ENCODE assay signal across 9 cellular contexts in the genomic region with DNA sequence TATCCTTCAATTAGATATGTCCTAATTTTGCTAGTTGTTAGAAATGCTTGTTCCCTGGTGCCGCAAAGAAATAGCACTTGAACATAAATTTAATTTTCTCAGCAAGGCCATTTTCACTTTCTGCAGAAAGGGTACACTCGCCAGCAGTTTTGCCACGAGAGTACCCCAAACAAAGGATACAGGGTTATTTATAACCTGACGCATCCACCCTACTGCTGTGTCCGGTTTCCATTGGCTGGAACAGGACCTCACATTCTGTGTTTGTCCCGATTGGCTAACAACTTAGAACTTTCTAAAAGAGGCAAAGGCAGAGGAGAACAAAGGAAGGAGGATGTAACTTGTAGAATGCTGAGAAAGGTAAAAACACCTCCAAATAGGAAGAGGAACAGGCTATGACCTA. TPM values are rescaled to one million over a fixed set of nuclear protein-coding genes. Genes with fewer than 3 reads are reported as not detected.
DNase-seq lines count a peak whose midpoint lies in the region; ATAC-seq and TF ChIP-seq lines count a peak whose summit lies in the region.
"Not testable (repeated sequence)": the region's sequence is repeated elsewhere in the genome, so short reads cannot be mapped to it uniquely, and the experiment has no call there.
"Had no signal": no experiment of that assay in that cellular context is flagged by ENCODE, and none has a peak within 500 bp of the region (broad histone marks: within the 10 kb centered on the region; RNA-seq: fewer than 3 reads in every experiment).

No MANE protein-coding gene starts in this region.

- not testable (repeated sequence) for H3K27me3 ChIP-seq in CD4-positive, alpha-beta T cell (ENCODE audit: control insufficient read depth, insufficient read depth, low read length)

- intact Hi-C loops in CD4-positive, alpha-beta T cell (cut with DNase I, micrococcal nuclease); activated CD4-positive, alpha-beta T cell treated with anti-CD3 and anti-CD28 coated beads, Interleukin-2, amount 10 ng/mL, durations not matched to agents 24 days and 14 days (cut with micrococcal nuclease): not testable (repeated sequence)

- not testable (repeated sequence) for H3K9me3 ChIP-seq in CD4-positive, alpha-beta T cell (ENCODE audit: control insufficient read depth, low read length)

- POLR2A ChIA-PET in CD4-positive, alpha-beta T cell (lab: Charles Lee); T-cell (lab: Charles Lee); naive thymus-derived CD8-positive, alpha-beta T cell (lab: Charles Lee): not testable (repeated sequence)

- H3K9me3 Mint-ChIP-seq in CD4-positive, alpha-beta T cell; T-cell; activated CD4-positive, alpha-beta T cell treated with anti-CD3 and anti-CD28 coated beads, Interleukin-2, amount 10 ng/mL, durations not matched to agents 24 days and 14 days; activated naive CD8-positive, alpha-beta T cell (ENCODE audit: low read depth); immature natural killer cell; neural crest cell: not testable (repeated sequence)
- H3K9me3 Mint-ChIP-seq in naive thymus-derived CD8-positive, alpha-beta T cell = peaks cover 0 to 15% (median 3%) of the 10 kb centered on the region in 9 donors

- CTCF ChIA-PET in CD4-positive, alpha-beta T cell (lab: Charles Lee) = not testable (repeated sequence)
- CTCF ChIA-PET in T-cell (lab: Charles Lee) = interaction anchor here in 1 of 2 donors (0.9 to 1.0 kb wide), 2 partner anchors 11 to 20 kb away, joined by 3 read pairs; no protein-coding TSS in a partner anchor

- not testable (repeated sequence) for H3K27ac Mint-ChIP-seq in CD4-positive, alpha-beta T cell; T-cell; activated CD4-positive, alpha-beta T cell treated with anti-CD3 and anti-CD28 coated beads, Interleukin-2, amount 10 ng/mL, durations not matched to agents 24 days and 14 days; activated naive CD8-positive, alpha-beta T cell; immature natural killer cell; neural crest cell (ENCODE audit: unreplicated experiment)
- peak overlapping the region in 2 of 10 donors; percentile 18 to 61 for H3K27ac Mint-ChIP-seq in naive thymus-derived CD8-positive, alpha-beta T cell

- not testable (repeated sequence) for DNase-seq in CD4-positive, alpha-beta T cell; T-cell; activated CD4-positive, alpha-beta T cell treated with anti-CD3 and anti-CD28 coated beads, Interleukin-2, amount 10 ng/mL, durations not matched to agents 24 days and 14 days; immature natural killer cell; naive thymus-derived CD8-positive, alpha-beta T cell; neural crest cell (ENCODE audit: low read depth, low spot score)

- not testable (repeated sequence) for TF ChIP-seq CTCF in CD4-positive, alpha-beta T cell (IDR thresholded peaks at IDR 0.05); neural crest cell (conservative IDR thresholded peaks at IDR 0.05)

- not testable (repeated sequence) for H3K27ac ChIP-seq in CD4-positive, alpha-beta T cell (ENCODE audit: low read depth, low read length)

- peak overlapping the region; percentile 89 for H3K4me3 Mint-ChIP-seq in CD4-positive, alpha-beta T cell
- peak overlapping the region; percentile 25 to 76 (median 48) for H3K4me3 Mint-ChIP-seq in T-cell
- H3K4me3 Mint-ChIP-seq in activated CD4-positive, alpha-beta T cell treated with anti-CD3 and anti-CD28 coated beads, Interleukin-2, amount 10 ng/mL, durations not matched to agents 24 days and 14 days = peak overlapping the region; percentile 49
- H3K4me3 Mint-ChIP-seq in activated naive CD8-positive, alpha-beta T cell = peak overlapping the region; percentile 51
- peak overlapping the region in 3 of 5 donors; percentile 43 to 75 (median 63) for H3K4me3 Mint-ChIP-seq in immature natural killer cell
- peak overlapping the region in 8 of 10 donors; percentile 32 to 87 (median 50) for H3K4me3 Mint-ChIP-seq in naive thymus-derived CD8-positive, alpha-beta T cell
- H3K4me3 Mint-ChIP-seq in neural crest cell = peak overlapping the region; percentile 91

- H3K36me3 Mint-ChIP-seq in CD4-positive, alpha-beta T cell (ENCODE audit: low read depth) = peaks cover 10% of the 10 kb centered on the region
- not testable (repeated sequence) for H3K36me3 Mint-ChIP-seq in T-cell; activated naive CD8-positive, alpha-beta T cell
- peaks cover 15% of the 10 kb centered on the region for H3K36me3 Mint-ChIP-seq in activated CD4-positive, alpha-beta T cell treated with anti-CD3 and anti-CD28 coated beads, Interleukin-2, amount 10 ng/mL, durations not matched to agents 24 days and 14 days (ENCODE audit: low read depth)
- H3K36me3 Mint-ChIP-seq in immature natural killer cell (peaks cover 0 to 14% (median 4%) of the 10 kb centered on the region in 3 donors), neural crest cell (ENCODE audit: low read depth) (peaks cover 26% of the 10 kb centered on the region)
- H3K36me3 Mint-ChIP-seq in naive thymus-derived CD8-positive, alpha-beta T cell = peaks cover 6 to 14% (median 10%) of the 10 kb centered on the region in 3 donors

- H3K4me1 Mint-ChIP-seq in CD4-positive, alpha-beta T cell (ENCODE audit: low read depth) = peaks cover 24% of the 10 kb centered on the region
- H3K4me1 Mint-ChIP-seq in T-cell (peaks cover 17 to 23% (median 18%) of the 10 kb centered on the region in 3 donors), immature natural killer cell (peaks cover 12 to 15% of the 10 kb centered on the region in 2 donors), neural crest cell (peaks cover 20% of the 10 kb centered on the region)
- H3K4me1 Mint-ChIP-seq in activated CD4-positive, alpha-beta T cell treated with anti-CD3 and anti-CD28 coated beads, Interleukin-2, amount 10 ng/mL, durations not matched to agents 24 days and 14 days; activated naive CD8-positive, alpha-beta T cell (ENCODE audit: low read depth): not testable (repeated sequence)
- H3K4me1 Mint-ChIP-seq in naive thymus-derived CD8-positive, alpha-beta T cell = peaks cover 14 to 26% (median 18%) of the 10 kb centered on the region in 4 donors

- H3K27me3 Mint-ChIP-seq in CD4-positive, alpha-beta T cell = peaks cover 28% of the 10 kb centered on the region
- H3K27me3 Mint-ChIP-seq in T-cell = peaks cover 15 to 17% of the 10 kb centered on the region in 2 donors
- peaks cover 23% of the 10 kb centered on the region for H3K27me3 Mint-ChIP-seq in activated CD4-positive, alpha-beta T cell treated with anti-CD3 and anti-CD28 coated beads, Interleukin-2, amount 10 ng/mL, durations not matched to agents 24 days and 14 days
- not testable (repeated sequence) for H3K27me3 Mint-ChIP-seq in activated naive CD8-positive, alpha-beta T cell; immature natural killer cell (ENCODE audit: low read depth in 3 of 3)
- peaks cover 4 to 12% (median 7%) of the 10 kb centered on the region in 5 donors for H3K27me3 Mint-ChIP-seq in naive thymus-derived CD8-positive, alpha-beta T cell
- peaks cover 37% of the 10 kb centered on the region for H3K27me3 Mint-ChIP-seq in neural crest cell (ENCODE audit: low read depth)

- ATAC-seq in CD4-positive, alpha-beta T cell (ENCODE audit: poor library complexity); T-cell (replicated peaks in 1 of 4); naive thymus-derived CD8-positive, alpha-beta T cell: not testable (repeated sequence)

RNA-seq across cellular contexts. Expression of a gene that starts 1.4 kb away (rescaled TPM):
- total RNA-seq in CD4-positive, alpha-beta T cell = 1 to 10 TPM; 1.0 to 1.2 TPM
- 1 to 10 TPM; 1.8 to 2.1 (median 1.9) TPM for total RNA-seq in T-cell
- 2.8 and 3.2 TPM in 2 replicates for total RNA-seq in activated CD4-positive, alpha-beta T cell treated with anti-CD3 and anti-CD28 coated beads, Interleukin-2, amount 10 ng/mL, durations not matched to agents 24 days and 14 days
- polyA plus RNA-seq in immature natural killer cell = 1 to 10 TPM in 1 of 3 donors, under 1 TPM in 2; 0.18 to 1.1 (median 0.34) TPM
- total RNA-seq in naive thymus-derived CD8-positive, alpha-beta T cell = 1 to 10 TPM; 2.4 to 2.6 TPM
- 1 to 10 TPM; 2.1 to 3.0 (median 2.1) TPM for polyA plus RNA-seq in naive thymus-derived CD8-positive, alpha-beta T cell
- 7.3 and 8.6 TPM in 2 replicates for total RNA-seq in neural crest cell

RNA-seq across cellular contexts. Expression of a gene that starts 10.2 kb away (rescaled TPM):
- not detected for total RNA-seq in CD4-positive, alpha-beta T cell
- total RNA-seq in T-cell (not detected), neural crest cell (not detected in 2 replicates)
- not detected in 2 replicates for total RNA-seq in activated CD4-positive, alpha-beta T cell treated with anti-CD3 and anti-CD28 coated beads, Interleukin-2, amount 10 ng/mL, durations not matched to agents 24 days and 14 days
- not detected for polyA plus RNA-seq in immature natural killer cell
- not detected for total RNA-seq in naive thymus-derived CD8-positive, alpha-beta T cell
- not detected for polyA plus RNA-seq in naive thymus-derived CD8-positive, alpha-beta T cell
- total RNA-seq: CD4-positive, CD25-positive, alpha-beta regulatory T cell; GM23248 had no signal
- polyA plus RNA-seq: CD4-positive, CD25-positive, alpha-beta regulatory T cell; GM23248 had no signal

RNA-seq across cellular contexts. Expression of a gene that starts 49.2 kb away (rescaled TPM):
- not detected for total RNA-seq in CD4-positive, alpha-beta T cell
- total RNA-seq in T-cell (1 to 10 TPM in 3 of 5 donors, not detected in 2; 1.7 to 2.7 (median 2.0) TPM), neural crest cell (0.21 and 0.52 TPM in 2 replicates)
- total RNA-seq in activated CD4-positive, alpha-beta T cell treated with anti-CD3 and anti-CD28 coated beads, Interleukin-2, amount 10 ng/mL, durations not matched to agents 24 days and 14 days = not detected in 2 replicates
- polyA plus RNA-seq in immature natural killer cell = not detected
- not detected for total RNA-seq in naive thymus-derived CD8-positive, alpha-beta T cell
- polyA plus RNA-seq in naive thymus-derived CD8-positive, alpha-beta T cell = not detected
- total RNA-seq: CD4-positive, CD25-positive, alpha-beta regulatory T cell; GM23248 had no signal
- polyA plus RNA-seq: CD4-positive, CD25-positive, alpha-beta regulatory T cell; GM23248 had no signal
